In the genomic region with DNA sequence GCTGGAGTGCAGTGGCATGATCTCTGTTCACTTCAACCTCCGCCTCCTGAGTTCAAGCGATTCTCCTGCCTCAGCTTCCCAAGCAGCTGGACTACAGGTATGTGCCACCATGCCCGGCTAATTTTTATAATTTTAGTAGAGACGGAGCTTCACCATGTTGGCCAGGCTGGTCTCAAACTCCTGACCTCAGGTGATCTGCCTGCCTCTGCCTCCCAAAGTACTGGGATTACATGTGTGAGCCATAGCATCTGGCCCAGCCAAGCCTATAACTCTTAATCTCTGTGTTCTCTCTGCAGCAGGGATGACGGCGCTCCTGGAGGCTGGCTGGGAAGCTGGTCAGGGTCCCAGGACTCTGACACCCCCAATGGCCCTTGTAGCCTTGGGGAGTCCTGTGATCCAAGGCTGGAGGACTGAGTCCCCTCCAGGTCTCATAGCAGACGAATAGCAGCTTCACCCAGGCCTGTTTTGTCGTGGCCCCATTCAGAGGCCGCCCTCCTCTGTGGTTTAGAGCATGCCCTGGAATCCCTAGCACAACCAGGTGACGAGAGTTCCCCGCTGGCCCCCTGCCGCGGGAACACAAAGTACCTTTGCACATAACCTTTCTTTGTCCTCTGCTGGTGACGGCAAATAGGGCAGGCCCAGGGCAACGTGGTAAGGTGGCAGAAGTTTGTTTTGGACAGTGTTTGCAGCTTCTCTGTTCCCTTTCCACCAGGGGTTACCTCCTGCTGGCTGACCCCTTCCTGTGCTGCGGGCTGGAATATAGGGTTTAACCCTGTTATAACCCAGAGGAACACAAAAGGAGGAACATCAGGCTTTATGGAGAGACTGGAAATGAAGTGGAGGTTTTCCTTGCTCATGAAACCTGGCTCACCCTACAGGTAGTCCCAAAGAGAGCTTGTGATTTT, we compare ENCODE assay signal across 8 cellular contexts. TPM values are rescaled to one million over a fixed set of nuclear protein-coding genes. Genes with fewer than 3 reads are reported as not detected.
DNase-seq lines count a peak whose midpoint lies in the region; ATAC-seq and TF ChIP-seq lines count a peak whose summit lies in the region.
"Had no signal": no experiment of that assay in that cellular context is flagged by ENCODE, and none has a peak within 500 bp of the region (broad histone marks: within the 10 kb centered on the region; RNA-seq: fewer than 3 reads in every experiment).

No MANE protein-coding gene starts in this region.

- in situ Hi-C loops in IMR-90 (cut with MboI; ENCODE audit: low sequenced_read_pairs) (no loop called here), gastrocnemius medialis (cut with MboI; ENCODE audit: low sequenced_read_pairs in 4 of 4) (no loop called here)

- CTCF ChIA-PET in IMR-90 (lab: Yijun Ruan, JAX), result no interaction called here

- no peaks in the 10 kb centered on the region for H3K79me1 ChIP-seq in IMR-90 (ENCODE audit: low read depth in 1 of 2, low read length in 2 of 2)

- ATAC-seq in IMR-90 (ENCODE audit: low read depth), result no peak
- peak; percentile 25 to 67 for ATAC-seq in gastrocnemius medialis
- no peak for ATAC-seq in GM19467 (IDR thresholded peaks at IDR 0.05; ENCODE audit: unreplicated experiment)

- H3K9me3 ChIP-seq in IMR-90 (ENCODE audit: control insufficient read depth, insufficient read depth, low read length) (no peaks in the 10 kb centered on the region), gastrocnemius medialis (no peaks in the 10 kb centered on the region)

- TF ChIP-seq CTCF in IMR-90 (conservative IDR thresholded peaks at IDR 0.05; ENCODE audit: low read depth, low read length), result no peak
- peak in 1 of 5 experiments; percentile 12 for TF ChIP-seq CTCF in gastrocnemius medialis (IDR thresholded peaks at IDR 0.05 in 4 of 5, conservative IDR thresholded peaks at IDR 0.05 in 1 of 5)

- peaks cover 13% of the 10 kb centered on the region for H3K4me1 ChIP-seq in IMR-90 (ENCODE audit: control insufficient read depth, insufficient read depth, low read length)
- peaks cover 18 to 25% of the 10 kb centered on the region in 2 donors for H3K4me1 ChIP-seq in gastrocnemius medialis

- H3K27ac ChIP-seq in IMR-90 (ENCODE audit: insufficient read depth, low read length) (no peak overlapping the region), epithelial cell of prostate (peak overlapping the region; percentile 4), gastrocnemius medialis (peak overlapping the region; percentile 67 to 80 (median 72))

- H2BK5ac ChIP-seq in IMR-90 (ENCODE audit: low read depth, low read length, poor library complexity, severe bottlenecking), result no peak overlapping the region

- H3K4me2 ChIP-seq in IMR-90 (ENCODE audit: low read depth, low read length), result no peak overlapping the region

- H3K4ac ChIP-seq in IMR-90 (ENCODE audit: low read depth, low read length), result no peak overlapping the region

- BruUV-seq in IMR-90 (replicated peaks; lab: Mats Ljungman, UMichigan), result no TSS peak

- no peak overlapping the region for H2AK5ac ChIP-seq in IMR-90 (ENCODE audit: low read depth, low read length)

- no peak overlapping the region for H3K4me3 ChIP-seq in IMR-90 (ENCODE audit: insufficient read depth, low read depth, low read length)
- H3K4me3 ChIP-seq in gastrocnemius medialis, result no peak overlapping the region

- no peak overlapping the region for H2BK120ac ChIP-seq in IMR-90 (ENCODE audit: low read depth, low read length)

- no peak overlapping the region for H4K5ac ChIP-seq in IMR-90 (ENCODE audit: low read depth, low read length)

- H2AK9ac ChIP-seq in IMR-90 (replicated peaks; ENCODE audit: low read depth, low read length, poor library complexity), result no peak overlapping the region

- TF ChIP-seq POLR2A in IMR-90 (IDR thresholded peaks at IDR 0.05; ENCODE audit: low read depth, low read length), result no peak
- peak in 1 of 2 donors; percentile 35 for TF ChIP-seq POLR2A in gastrocnemius medialis (IDR thresholded peaks at IDR 0.05)

- H2AFZ ChIP-seq in IMR-90 (replicated peaks; ENCODE audit: low read length, poor library complexity), result peak overlapping the region; percentile 5

- no peak for TF ChIP-seq RAD21 in IMR-90 (IDR thresholded peaks at IDR 0.05; ENCODE audit: low read length)

- DNase-seq in IMR-90 (no peak), T-helper 22 cell (ENCODE audit: low read depth) (peak; percentile 62), epithelial cell of prostate (ENCODE audit: low read depth, low spot score) (no peak), gastrocnemius medialis (peak; percentile 18 to 86), NCI-H2196 (lab: John Stamatoyannopoulos, UW; ENCODE audit: unreplicated experiment) (no peak), ecto neural progenitor cell (ENCODE audit: low spot score) (no peak)
- DNase-seq: stimulated activated naive B cell treated with anti-CD40 and anti-IgM and Interleukin-4, amounts not matched to agents 10 μg/mL and 1 μg/mL and 100 μg/mL, for 72 hours had no signal

- H3K23ac ChIP-seq in IMR-90 (ENCODE audit: low read depth, low read length), result no peak overlapping the region

- H4K8ac ChIP-seq in IMR-90 (ENCODE audit: low read depth in 2 of 2, low read length in 2 of 2), result no peak overlapping the region

- H3K9me1 ChIP-seq in IMR-90 (ENCODE audit: insufficient read depth, low read length), result peaks cover 4% of the 10 kb centered on the region; the same call in 1 of the 2 replicates

- H3K56ac ChIP-seq in IMR-90 (ENCODE audit: extremely low read depth, insufficient read depth, low read length), result no peak overlapping the region

- H4K20me1 ChIP-seq in IMR-90 (ENCODE audit: insufficient read depth, low read length), result no peaks in the 10 kb centered on the region

- peaks cover 19% of the 10 kb centered on the region for H3K27me3 ChIP-seq in IMR-90 (ENCODE audit: control insufficient read depth, insufficient read depth, low read length)
- no peaks in the 10 kb centered on the region for H3K27me3 ChIP-seq in gastrocnemius medialis

- no peak overlapping the region for H3K14ac ChIP-seq in IMR-90 (replicated peaks; ENCODE audit: low read depth, low read length)

- H3K36me3 ChIP-seq in IMR-90 (ENCODE audit: control insufficient read depth, insufficient read depth, low read length) (no peaks in the 10 kb centered on the region), gastrocnemius medialis (no peaks in the 10 kb centered on the region)

- POLR2A ChIA-PET in IMR-90 (lab: Charles Lee; ENCODE audit: unreplicated experiment), result interaction anchor here (1.2 kb wide), 1 partner anchor 42 kb away, joined by 3 read pairs; no protein-coding TSS in a partner anchor

- WGBS in IMR-90 (ENCODE audit: extremely low coverage in 2 of 2, insufficient read length in 1 of 2), 2 experiments, result 88% methylated on average over 5 of the region's 16 CpGs; no CpG with 5 or more reads in 1 of the 2 experiments

- H3K18ac ChIP-seq in IMR-90 (ENCODE audit: low read depth, low read length), result no peak overlapping the region

- no peak overlapping the region for H3K9ac ChIP-seq in IMR-90 (ENCODE audit: low read depth, low read length)

- intact Hi-C loops in IMR-90 (cut with micrococcal nuclease), result no loop called here
- intact Hi-C loops in gastrocnemius medialis (cut with DNase I; ENCODE audit: low total_unique reads), result loop anchor here (1.0 kb wide), 1 partner anchor 39 kb away; no protein-coding TSS in a partner anchor

- no peak overlapping the region for H2BK15ac ChIP-seq in IMR-90 (ENCODE audit: low read depth, low read length)

- dilution Hi-C loops in IMR-90 (cut with HindIII; ENCODE audit: low sequenced_read_pairs, unreplicated experiment), result no loop called here

- no peak overlapping the region for H4K91ac ChIP-seq in IMR-90 (ENCODE audit: insufficient read depth, low read depth, low read length)

- no peak overlapping the region for H2BK20ac ChIP-seq in IMR-90 (ENCODE audit: low read depth, low read length)

TF ChIP-seq in IMR-90, 13 proteins besides CTCF, POLR2A, EP300 and RAD21:
- TF ChIP-seq CEBPB (IDR thresholded peaks at IDR 0.05; ENCODE audit: low read depth, low read length) (no peak), FOS (IDR thresholded peaks at IDR 0.05; ENCODE audit: low read depth, low read length) (no peak)

RNA-seq across cellular contexts. Expression of a gene that starts 43.0 kb away (rescaled TPM):
- total RNA-seq in IMR-90 (2012; rRNA removed) (4.3 and 6.1 TPM in 2 replicates), gastrocnemius medialis (10 to 100 TPM; 13.6 to 53.5 (median 28.2) TPM)
- 9.0 and 9.2 TPM in 2 replicates for polyA plus RNA-seq in IMR-90 (2012; rRNA removed)
- 8.7 and 11.5 TPM in 2 replicates for polyA plus RNA-seq in IMR-90 (2012; cell fraction: cytosol; rRNA removed)
- 10.3 and 26.9 TPM in 2 replicates for polyA plus RNA-seq in IMR-90 (2012; cell fraction: nucleus; rRNA removed; ENCODE audit: low replicate concordance)

Comparison
In these comparisons a context has a peak if more than half of its experiments do, and no peak if none do; other contexts are left out.
1. ATAC-seq: peak in gastrocnemius medialis (2 of 2); none in IMR-90 (single experiment) and GM19467 (single experiment).
2. DNase-seq: peak in T-helper 22 cell (single experiment) and gastrocnemius medialis (2 of 2); none in IMR-90 (single experiment), epithelial cell of prostate (single experiment), NCI-H2196 (single experiment) and ecto neural progenitor cell (single experiment).